In genomic region chr9:37534412-37534811, GRCh38 we compare ENCODE assay signal across 25 cellular contexts. TPM values are rescaled to one million over a fixed set of nuclear protein-coding genes. Genes with fewer than 3 reads are reported as not detected.
A peak's percentile ranks its signal among the peaks of the same experiment; 100 is the strongest.
DNase-seq lines count a peak whose midpoint lies in the region; ATAC-seq, FAIRE-seq and TF ChIP-seq lines count a peak whose summit lies in the region.
"Had no signal": no experiment of that assay in that cellular context is flagged by ENCODE, and none has a peak within 500 bp of the region (broad histone marks: within the 10 kb centered on the region; RNA-seq: fewer than 3 reads in every experiment).

No MANE protein-coding gene starts in this region.

- TF ChIP-seq POLR2A in K562 (conservative IDR thresholded peaks at IDR 0.05) = no peak

- no peak for TF ChIP-seq RAD21 in K562 (CRISPR knock-in tag; conservative IDR thresholded peaks at IDR 0.05 in 1 of 2, IDR thresholded peaks at IDR 0.05 in 1 of 2)

- no peaks in the 10 kb centered on the region for H3K9me2 ChIP-seq in OCI-LY1 (ENCODE audit: low read depth, low read length)

- DNase-seq in K562 (ENCODE audit: extremely low read depth in 1 of 4, low spot score in 3 of 4) (no peak), memory B cell (ENCODE audit: low spot score in 2 of 2) (no peak), progenitor cell of endocrine pancreas (ENCODE audit: low spot score, unreplicated experiment) (no peak), GM19240 (ENCODE audit: insufficient read length, low spot score) (no peak), NCI-H1092 treated with DMSO at 0.1 percent for 48 hours (lab: John Stamatoyannopoulos, UW) (no peak), GDM1 (lab: John Stamatoyannopoulos, UW) (no peak)
- DNase-seq: CD8-positive, alpha-beta T cell; KBM-7; MM.1S; NCI-H1048; NCI-H1436; NCI-H2029; NCI-H2171; NCI-H345; NCI-H524; NCI-H774; Right ventricle myocardium superior had no signal

- peaks cover 13% of the 10 kb centered on the region for H3K4me1 Mint-ChIP-seq in memory B cell
- no peaks in the 10 kb centered on the region for H3K4me1 Mint-ChIP-seq in progenitor cell of endocrine pancreas (ENCODE audit: low read depth)

- peak; percentile 33; the same call in 1 of the 3 replicates for ATAC-seq in K562
- no peak for ATAC-seq in memory B cell (ENCODE audit: low read depth)
- ATAC-seq in HG03196 (IDR thresholded peaks at IDR 0.05; ENCODE audit: unreplicated experiment) = no peak
- ATAC-seq: CD8-positive, alpha-beta T cell; HepG2 had no signal

- no peak overlapping the region for H3K4me3 Mint-ChIP-seq in memory B cell
- no peak overlapping the region for H3K4me3 Mint-ChIP-seq in progenitor cell of endocrine pancreas (ENCODE audit: low read depth)
- H3K4me3 Mint-ChIP-seq: CD8-positive, alpha-beta T cell had no signal

- CTCF ChIA-PET in K562 (lab: Yijun Ruan, JAX; ENCODE audit: low intra/inter-chr PET ratio) = no interaction called here

- in situ Hi-C loops in K562 (cut with MboI) = no loop called here

- TF ChIP-seq EP300 in K562 (IDR thresholded peaks at IDR 0.05; ENCODE audit: low read length) = no peak

- H3K36me3 Mint-ChIP-seq in memory B cell (peaks cover 13% of the 10 kb centered on the region), progenitor cell of endocrine pancreas (ENCODE audit: insufficient read depth) (peaks cover 7% of the 10 kb centered on the region)

- H3K4me1 ChIP-seq in OCI-LY1 (ENCODE audit: insufficient read depth, low read length, severe bottlenecking) (peaks cover 34% of the 10 kb centered on the region), K562 (replicated peaks in 1 of 2; ENCODE audit: control insufficient read depth in 2 of 2, insufficient read depth in 2 of 2, low read length in 2 of 2) (no peaks in the 10 kb centered on the region)
- H3K4me1 ChIP-seq: BLaER1 had no signal

- H3K27me3 Mint-ChIP-seq in memory B cell (no peaks in the 10 kb centered on the region), progenitor cell of endocrine pancreas (no peaks in the 10 kb centered on the region)

- H4K20me1 ChIP-seq in OCI-LY1 (ENCODE audit: insufficient read depth, low read length) (no peaks in the 10 kb centered on the region), K562 (replicated peaks; ENCODE audit: control insufficient read depth, insufficient read depth, low read length) (0 out of 2 replicates have a peak, but pooled peaks cover 6% of the 10 kb centered on the region)
- H4K20me1 ChIP-seq: BLaER1 had no signal

- H3K27ac Mint-ChIP-seq in memory B cell (peak overlapping the region; percentile 98), progenitor cell of endocrine pancreas (peak overlapping the region; percentile 2)
- H3K27ac Mint-ChIP-seq: CD8-positive, alpha-beta T cell had no signal

- H3K9me3 Mint-ChIP-seq in memory B cell (no peaks in the 10 kb centered on the region), progenitor cell of endocrine pancreas (ENCODE audit: low read depth) (no peaks in the 10 kb centered on the region)
- H3K9me3 Mint-ChIP-seq: CD8-positive, alpha-beta T cell had no signal

- peak overlapping the region; percentile 66 for H3K27ac ChIP-seq in OCI-LY1 (ENCODE audit: low read depth, low read length, poor library complexity, severe bottlenecking)
- H3K27ac ChIP-seq in K562 (ENCODE audit: extremely low read depth, low read depth, low read length) = no peak overlapping the region
- H3K27ac ChIP-seq: BLaER1, HL-60 had no signal

- H3K27me3 ChIP-seq in OCI-LY1 (ENCODE audit: insufficient read depth, low read length) = no peaks in the 10 kb centered on the region
- no peaks in the 10 kb centered on the region for H3K27me3 ChIP-seq in K562 (ENCODE audit: control insufficient read depth in 2 of 2, insufficient read depth in 2 of 2, low read length in 2 of 2)
- H3K27me3 ChIP-seq: BLaER1 had no signal

- no peak overlapping the region for H3K4me3 ChIP-seq in OCI-LY1 (ENCODE audit: low read depth, low read length, poor library complexity, severe bottlenecking)
- no peak overlapping the region for H3K4me3 ChIP-seq in K562
- H3K4me3 ChIP-seq: BLaER1 had no signal

- 67% methylated on average over 7 of the region's 7 CpGs for WGBS in K562 (ENCODE audit: insufficient coverage, low coverage, missing lambda C conversion rate)

- peaks cover 42% of the 10 kb centered on the region for H3K36me3 ChIP-seq in OCI-LY1 (ENCODE audit: insufficient read depth, low read length)
- H3K36me3 ChIP-seq in K562 (ENCODE audit: control insufficient read depth, insufficient read depth, low read length) = peaks cover 23% of the 10 kb centered on the region; the same call in 2 of the 3 replicates

- intact Hi-C loops in K562 (cut with micrococcal nuclease) = no loop called here

- BruUV-seq in K562 (replicated peaks; lab: Mats Ljungman, UMichigan) = no TSS peak

- TF ChIP-seq CTCF in OCI-LY1 (IDR thresholded peaks at IDR 0.05; ENCODE audit: low read length) (no peak), K562 (IDR thresholded peaks at IDR 0.05 in 2 of 3, conservative IDR thresholded peaks at IDR 0.05 in 1 of 3; ENCODE audit: insufficient read depth in 2 of 3, low read depth in 1 of 3, low read length in 3 of 3) (no peak), progenitor cell of endocrine pancreas (IDR thresholded peaks at IDR 0.05; ENCODE audit: unreplicated experiment) (no peak)

- H3K79me2 ChIP-seq in OCI-LY1 (ENCODE audit: insufficient read depth, low read length) = no peaks in the 10 kb centered on the region
- H3K79me2 ChIP-seq in K562 (ENCODE audit: control insufficient read depth, insufficient read depth, low read length) = no peaks in the 10 kb centered on the region

- no peaks in the 10 kb centered on the region for H3K9me1 ChIP-seq in K562 (ENCODE audit: control insufficient read depth, insufficient read depth, low read length)

- POLR2A ChIA-PET in K562 (lab: Yijun Ruan, JAX) = interaction anchor here (0.7 to 1.5 kb wide), 2 partner anchors 16 to 26 kb away, joined by 3 read pairs; no protein-coding TSS in a partner anchor

- H3K9ac ChIP-seq in OCI-LY1 (ENCODE audit: low read length) (no peak overlapping the region), K562 (ENCODE audit: insufficient read depth in 1 of 2, low read depth in 2 of 2, low read length in 2 of 2) (no peak overlapping the region)
- H3K9ac ChIP-seq: BLaER1 had no signal

- no peak overlapping the region for H2AFZ ChIP-seq in OCI-LY1 (ENCODE audit: low read length)
- no peak overlapping the region for H2AFZ ChIP-seq in K562 (ENCODE audit: low read depth, low read length)

- no peaks in the 10 kb centered on the region for H3K9me3 ChIP-seq in OCI-LY1 (ENCODE audit: low read length)
- H3K9me3 ChIP-seq in K562 (replicated peaks; ENCODE audit: control insufficient read depth, insufficient read depth, low read depth, low read length) = no peaks in the 10 kb centered on the region
- H3K9me3 ChIP-seq: BLaER1 had no signal

- H3K4me2 ChIP-seq in OCI-LY1 (ENCODE audit: low read length) (no peak overlapping the region), K562 (ENCODE audit: insufficient read depth, low read length) (no peak overlapping the region)
- H3K4me2 ChIP-seq: BLaER1 had no signal

- no peak for FAIRE-seq in K562 (lab: Jason Lieb, UNC)
- FAIRE-seq: GM12892, GM18507, H54, HepG2 had no signal

- H3F3A ChIP-seq in OCI-LY1 (ENCODE audit: insufficient read depth, low read length) = no peaks in the 10 kb centered on the region

RNA-seq across cellular contexts. Expression of gene FBXO10, which starts 41.8 kb away (rescaled TPM):
- total RNA-seq in K562 (2011; cell fraction: chromatin; rRNA removed; ENCODE audit: low replicate concordance) = 20.5 and 28.7 TPM in 2 replicates
- 16.5 and 18.0 TPM in 2 replicates for total RNA-seq in K562 (2011; cell fraction: nucleolus; rRNA removed)
- total RNA-seq in K562 (2011; cell fraction: nucleoplasm; rRNA removed) = 18.5 and 20.4 TPM in 2 replicates
- 5.4 and 8.2 TPM in 2 replicates for total RNA-seq in K562 (2014; rRNA removed)
- total RNA-seq in K562 (2014; rRNA removed; fragmentation: Illumina TruSeq; extraction: Trizol) = 5.0 and 6.0 TPM in 2 replicates
- total RNA-seq in K562 (2015; rRNA removed; fragmentation: Illumina TruSeq; extraction: Trizol) = 5.8 and 5.9 TPM in 2 replicates
- total RNA-seq in K562 (2021) = 8.8 and 9.0 TPM in 2 replicates
- 9.9 and 16.4 TPM in 2 replicates for polyA plus RNA-seq in K562 (2011; rRNA removed)
- polyA plus RNA-seq in K562 (2011; cell fraction: cytosol; rRNA removed) = 12.5 and 16.9 TPM in 2 replicates
- polyA plus RNA-seq in K562 (2011; cell fraction: nucleus; rRNA removed) = 23.8 and 24.9 TPM in 2 replicates
- polyA plus RNA-seq in K562 (2012) = 7.7 and 8.2 TPM in 2 replicates
- 8.8 and 9.6 TPM in 2 replicates for polyA plus RNA-seq in K562 (2014; fragmentation: Illumina TruSeq; extraction: Trizol)
- 1 to 10 TPM in 1 of 2 experiments, under 1 TPM in 1; 0.84 to 1.4 TPM for polyA plus RNA-seq in K562 (2014; fragmentation: Nextera tagmentation; extraction: Ambion mirVana)
- polyA plus RNA-seq in K562 (2014; rRNA removed) = 7.5 and 8.1 TPM in 2 replicates
- polyA minus RNA-seq in K562 (2011; rRNA and poly(A)+ RNA removed) = 15.5 and 17.2 TPM in 2 replicates
- polyA minus RNA-seq in K562 (2011; cell fraction: cytosol; rRNA and poly(A)+ RNA removed) = 6.4 and 10.2 TPM in 2 replicates
- polyA minus RNA-seq in K562 (2011; cell fraction: nucleus; rRNA and poly(A)+ RNA removed) = 8.8 and 11.0 TPM in 2 replicates
- 22.0 TPM in 2 replicates for total RNA-seq in progenitor cell of endocrine pancreas

RNA-seq across cellular contexts. Expression of gene POLR1E, which starts 48.7 kb away (rescaled TPM):
- total RNA-seq in K562 (2011; cell fraction: chromatin; rRNA removed; ENCODE audit: low replicate concordance) = 50.0 and 70.5 TPM in 2 replicates
- 44.6 and 55.7 TPM in 2 replicates for total RNA-seq in K562 (2011; cell fraction: nucleolus; rRNA removed)
- total RNA-seq in K562 (2011; cell fraction: nucleoplasm; rRNA removed) = 43.4 and 44.5 TPM in 2 replicates
- 61.1 and 70.2 TPM in 2 replicates for total RNA-seq in K562 (2014; rRNA removed)
- total RNA-seq in K562 (2014; rRNA removed; fragmentation: Illumina TruSeq; extraction: Trizol) = 102 and 104 TPM in 2 replicates
- total RNA-seq in K562 (2015; rRNA removed; fragmentation: Illumina TruSeq; extraction: Trizol) = 82.0 and 85.0 TPM in 2 replicates
- 69.0 and 73.1 TPM in 2 replicates for total RNA-seq in K562 (2021)
- polyA plus RNA-seq in K562 (2011; rRNA removed) = 70.3 and 95.1 TPM in 2 replicates
- polyA plus RNA-seq in K562 (2011; cell fraction: cytosol; rRNA removed) = 41.3 and 55.7 TPM in 2 replicates
- 23.3 and 26.4 TPM in 2 replicates for polyA plus RNA-seq in K562 (2011; cell fraction: nucleus; rRNA removed)
- 52.5 and 66.7 TPM in 2 replicates for polyA plus RNA-seq in K562 (2012)
- polyA plus RNA-seq in K562 (2014; fragmentation: Illumina TruSeq; extraction: Trizol) = 89.6 and 91.7 TPM in 2 replicates
- polyA plus RNA-seq in K562 (2014; fragmentation: Nextera tagmentation; extraction: Ambion mirVana) = 10 to 100 TPM; 18.9 to 39.4 TPM
- polyA plus RNA-seq in K562 (2014; rRNA removed) = 74.4 and 85.6 TPM in 2 replicates
- polyA minus RNA-seq in K562 (2011; rRNA and poly(A)+ RNA removed) = 104 and 115 TPM in 2 replicates
- 34.6 and 39.5 TPM in 2 replicates for polyA minus RNA-seq in K562 (2011; cell fraction: cytosol; rRNA and poly(A)+ RNA removed)
- 23.8 and 26.3 TPM in 2 replicates for polyA minus RNA-seq in K562 (2011; cell fraction: nucleus; rRNA and poly(A)+ RNA removed)
- 22.2 and 22.4 TPM in 2 replicates for total RNA-seq in progenitor cell of endocrine pancreas

RNA-seq across cellular contexts. Expression of gene TOMM5, which starts 58.0 kb away (rescaled TPM):
- total RNA-seq in K562 (2011; cell fraction: chromatin; rRNA removed; ENCODE audit: low replicate concordance) = 113 and 166 TPM in 2 replicates
- total RNA-seq in K562 (2011; cell fraction: nucleolus; rRNA removed) = 109 and 111 TPM in 2 replicates
- total RNA-seq in K562 (2011; cell fraction: nucleoplasm; rRNA removed) = 160 and 203 TPM in 2 replicates
- total RNA-seq in K562 (2014; rRNA removed) (486 and 497 TPM in 2 replicates), K562 (2014; rRNA removed; fragmentation: Illumina TruSeq; extraction: Trizol) (432 and 435 TPM in 2 replicates), K562 (2015; rRNA removed; fragmentation: Illumina TruSeq; extraction: Trizol) (507 and 545 TPM in 2 replicates), K562 (2021) (262 and 298 TPM in 2 replicates), progenitor cell of endocrine pancreas (100 and 103 TPM in 2 replicates)
- polyA plus RNA-seq in K562 (2011; rRNA removed) (324 and 496 TPM in 2 replicates), K562 (2014; fragmentation: Illumina TruSeq; extraction: Trizol) (415 and 463 TPM in 2 replicates), K562 (2014; fragmentation: Nextera tagmentation; extraction: Ambion mirVana) (1,000 to 10,000 TPM; 1,739 to 1,742 TPM), K562 (2014; rRNA removed) (636 and 716 TPM in 2 replicates)
- polyA plus RNA-seq in K562 (2011; cell fraction: cytosol; rRNA removed) = 234 and 249 TPM in 2 replicates
- 147 and 154 TPM in 2 replicates for polyA plus RNA-seq in K562 (2011; cell fraction: nucleus; rRNA removed)
- polyA plus RNA-seq in K562 (2012) = 170 and 540 TPM in 2 replicates
- 175 and 198 TPM in 2 replicates for polyA minus RNA-seq in K562 (2011; rRNA and poly(A)+ RNA removed)
- 111 and 115 TPM in 2 replicates for polyA minus RNA-seq in K562 (2011; cell fraction: cytosol; rRNA and poly(A)+ RNA removed)
- polyA minus RNA-seq in K562 (2011; cell fraction: nucleus; rRNA and poly(A)+ RNA removed) = 84.0 and 132 TPM in 2 replicates
